Comparison of ENCODE assay signal across 8 cellular contexts in the genomic region with DNA sequence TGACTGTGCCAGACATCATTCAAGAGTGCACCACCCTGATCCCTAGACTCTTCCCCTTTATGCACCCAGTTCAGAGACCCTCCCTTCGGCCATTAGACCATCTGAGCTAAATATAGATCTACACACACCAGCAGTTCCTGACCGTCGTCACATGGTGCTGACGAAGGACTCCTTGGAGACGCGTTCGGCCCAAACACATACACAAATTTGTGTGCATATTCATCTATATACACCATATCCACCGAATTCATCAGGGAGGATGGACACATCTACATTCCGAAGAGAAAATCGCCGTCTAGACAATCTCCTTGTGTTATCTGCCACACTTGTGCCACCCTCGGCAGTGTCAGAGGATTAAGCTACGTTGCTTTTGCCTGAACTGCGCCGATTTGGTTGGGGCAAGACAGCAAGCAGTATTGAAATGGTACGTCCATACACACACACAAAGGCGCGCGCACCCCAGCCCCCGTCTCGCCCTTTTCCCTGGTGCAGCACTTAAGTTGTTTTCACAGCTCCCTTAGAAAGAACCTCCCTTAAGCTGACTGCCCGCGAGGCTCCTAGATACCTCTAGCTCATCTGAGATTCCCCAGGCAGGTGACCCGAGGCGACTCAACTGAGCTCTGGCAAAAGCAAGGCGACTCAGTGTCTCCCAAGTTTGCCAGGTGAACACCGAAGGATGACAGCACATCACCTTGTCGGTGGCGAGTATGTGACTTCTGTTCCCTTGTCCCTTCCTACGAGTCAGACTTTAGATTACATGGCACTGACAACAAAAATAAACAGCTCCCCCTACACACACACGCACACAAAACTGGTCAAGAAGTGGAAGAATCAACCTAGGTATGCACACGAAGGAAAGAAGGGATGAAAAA. TPM values are rescaled to one million over a fixed set of nuclear protein-coding genes. Genes with fewer than 3 reads are reported as not detected.
DNase-seq lines count a peak whose midpoint lies in the region; ATAC-seq, FAIRE-seq and TF ChIP-seq lines count a peak whose summit lies in the region.

No MANE protein-coding gene starts in this region.

- H3K9me3 ChIP-seq in OCI-LY1 (ENCODE audit: low read length): no peaks in the 10 kb centered on the region
- H3K9me3 ChIP-seq in cardiac muscle cell (ENCODE audit: low read depth): no peaks in the 10 kb centered on the region
- no peaks in the 10 kb centered on the region for H3K9me3 ChIP-seq in uterus

- peak; percentile 34; the same call in 1 of the 2 replicates for TF ChIP-seq CTCF in OCI-LY1 (IDR thresholded peaks at IDR 0.05; ENCODE audit: low read length)
- no peak for TF ChIP-seq CTCF in cardiac muscle cell (IDR thresholded peaks at IDR 0.05; ENCODE audit: low read depth, low read length)
- no peak for TF ChIP-seq CTCF in uterus (IDR thresholded peaks at IDR 0.05)

- H3K4me1 ChIP-seq in OCI-LY1 (ENCODE audit: insufficient read depth, low read length, severe bottlenecking) (peaks cover 61% of the 10 kb centered on the region), cardiac muscle cell (ENCODE audit: low read depth) (peaks cover 15% of the 10 kb centered on the region), uterus (no peaks in the 10 kb centered on the region)

- H3K27ac ChIP-seq in OCI-LY1 (ENCODE audit: low read depth, low read length, poor library complexity, severe bottlenecking) (peak overlapping the region; percentile 91), cardiac muscle cell (no peak overlapping the region), uterus (peak overlapping the region; percentile 72 to 78)

- peak overlapping the region; percentile 92 for H3K9ac ChIP-seq in OCI-LY1 (ENCODE audit: low read length)

- FAIRE-seq in GM12892 (lab: Jason Lieb, UNC): peak; percentile 66

- H3F3A ChIP-seq in OCI-LY1 (ENCODE audit: insufficient read depth, low read length): no peaks in the 10 kb centered on the region

- DNase-seq in GM12892 (ENCODE audit: insufficient read length) (no peak), cardiac muscle cell (ENCODE audit: low read depth in 1 of 2, low spot score in 1 of 2) (peak; percentile 45 to 58), occipital lobe (lab: John Stamatoyannopoulos, UW) (peak; percentile 62), uterus (peak; percentile 25 to 28), foreskin melanocyte (no peak)
- DNase-seq in activated naive CD4-positive, alpha-beta T cell treated with anti-CD3 and anti-CD28 coated beads, Interleukin-2, amount 50 U/mL, for 72 hours (ENCODE audit: low spot score in 2 of 2): peak in 1 of 2 donors; percentile 41

- H3K36me3 ChIP-seq in OCI-LY1 (ENCODE audit: insufficient read depth, low read length) (peaks cover 5% of the 10 kb centered on the region; the same call in 1 of the 2 replicates), cardiac muscle cell (no peaks in the 10 kb centered on the region), uterus (no peaks in the 10 kb centered on the region)

- H3K9me3 Mint-ChIP-seq in activated naive CD4-positive, alpha-beta T cell treated with anti-CD3 and anti-CD28 coated beads, Interleukin-2, amount 50 U/mL, for 72 hours: no peaks in the 10 kb centered on the region

- H3K27me3 ChIP-seq in OCI-LY1 (ENCODE audit: insufficient read depth, low read length) (no peaks in the 10 kb centered on the region), cardiac muscle cell (no peaks in the 10 kb centered on the region), uterus (no peaks in the 10 kb centered on the region)

- intact Hi-C loops in uterus (cut with DNase I; ENCODE audit: low total_unique reads): no loop called here

- H3K4me3 ChIP-seq in OCI-LY1 (ENCODE audit: low read depth, low read length, poor library complexity, severe bottlenecking) (peak overlapping the region; percentile 77), cardiac muscle cell (peak overlapping the region; percentile 58), uterus (peak overlapping the region; percentile 66 to 69)

- no peak overlapping the region for H2AFZ ChIP-seq in OCI-LY1 (ENCODE audit: low read length)

- TF ChIP-seq POLR2A in GM12892 (IDR thresholded peaks at IDR 0.05; ENCODE audit: low read depth, low read length): no peak
- no peak for TF ChIP-seq POLR2A in uterus (IDR thresholded peaks at IDR 0.05)

- H3K4me2 ChIP-seq in OCI-LY1 (ENCODE audit: low read length): peak overlapping the region; percentile 99

- peak; percentile 8 to 13 for ATAC-seq in activated naive CD4-positive, alpha-beta T cell treated with anti-CD3 and anti-CD28 coated beads, Interleukin-2, amount 50 U/mL, for 72 hours
- no peak for ATAC-seq in HG02884 (IDR thresholded peaks at IDR 0.05; ENCODE audit: unreplicated experiment)

- peaks cover 0 to 12% of the 10 kb centered on the region in 2 donors for H3K36me3 Mint-ChIP-seq in activated naive CD4-positive, alpha-beta T cell treated with anti-CD3 and anti-CD28 coated beads, Interleukin-2, amount 50 U/mL, for 72 hours

- peak overlapping the region; percentile 87 to 92 for H3K27ac Mint-ChIP-seq in activated naive CD4-positive, alpha-beta T cell treated with anti-CD3 and anti-CD28 coated beads, Interleukin-2, amount 50 U/mL, for 72 hours

- no peaks in the 10 kb centered on the region for H3K9me2 ChIP-seq in OCI-LY1 (ENCODE audit: low read depth, low read length)

- H3K79me2 ChIP-seq in OCI-LY1 (ENCODE audit: insufficient read depth, low read length): peaks cover 53% of the 10 kb centered on the region

- H4K20me1 ChIP-seq in OCI-LY1 (ENCODE audit: insufficient read depth, low read length): no peaks in the 10 kb centered on the region

RNA-seq across cellular contexts. Expression of a gene that starts 1.0 kb away (rescaled TPM):
- polyA plus RNA-seq in GM12892 (2012; ENCODE audit: missing spikeins): not detected
- total RNA-seq in activated naive CD4-positive, alpha-beta T cell treated with anti-CD3 and anti-CD28 coated beads, Interleukin-2, amount 50 U/mL, for 72 hours: 10 to 100 TPM in 1 of 2 donors, 1 to 10 TPM in 1; 2.7 to 10.8 TPM
- 3.0 and 4.6 TPM in 2 replicates for total RNA-seq in cardiac muscle cell
- polyA plus RNA-seq in cardiac muscle cell: 2.9 and 3.7 TPM in 2 replicates
- total RNA-seq in occipital lobe: 63.2 TPM
- 10 to 100 TPM in 2 of 4 donors, 1 to 10 TPM in 1, under 1 TPM in 1; 0.77 to 25.9 (median 12.2) TPM for total RNA-seq in uterus

Comparison
In these comparisons a context has a peak if more than half of its experiments do, and no peak if none do; other contexts are left out.
1. DNase-seq: peak in cardiac muscle cell (2 of 2), occipital lobe (single experiment) and uterus (2 of 2); none in GM12892 (single experiment) and foreskin melanocyte (single experiment).
2. Peak in every context shown above with its lines, with median percentiles within 50 percentile points of each other: H3K4me3 ChIP-seq.